In genomic region chr7:91168766-91169518, GRCh38 we compare ENCODE assay signal across 14 cellular contexts.
A peak's percentile ranks its signal among the peaks of the same experiment; 100 is the strongest.
DNase-seq lines count a peak whose midpoint lies in the region; FAIRE-seq and TF ChIP-seq lines count a peak whose summit lies in the region.
"Had no signal": no experiment of that assay in that cellular context is flagged by ENCODE, and none has a peak within 500 bp of the region (broad histone marks: within the 10 kb centered on the region; RNA-seq: fewer than 3 reads in every experiment).

No MANE protein-coding gene starts in this region.

- no peak overlapping the region for H3K9ac ChIP-seq in astrocyte (ENCODE audit: low read length)

- no peak overlapping the region for H2AFZ ChIP-seq in astrocyte (ENCODE audit: low read depth, low read length)

- no peaks in the 10 kb centered on the region for H3K36me3 ChIP-seq in cardiac muscle cell
- H3K36me3 ChIP-seq in left ventricle myocardium inferior = no peaks in the 10 kb centered on the region
- no peaks in the 10 kb centered on the region for H3K36me3 ChIP-seq in astrocyte (ENCODE audit: insufficient read depth, low read length)
- H3K36me3 ChIP-seq: heart left ventricle, vagina had no signal

- no peak for TF ChIP-seq CTCF in cardiac muscle cell (IDR thresholded peaks at IDR 0.05; ENCODE audit: low read depth, low read length)
- no peak for TF ChIP-seq CTCF in left ventricle myocardium inferior (IDR thresholded peaks at IDR 0.05; ENCODE audit: borderline replicate concordance)
- no peak for TF ChIP-seq CTCF in astrocyte (IDR thresholded peaks at IDR 0.05; ENCODE audit: insufficient read depth, low read depth, low read length)

- H3K27ac ChIP-seq in cardiac muscle cell = peak overlapping the region; percentile 55
- H3K27ac ChIP-seq in left ventricle myocardium inferior (replicated peaks) = no peak overlapping the region
- no peak overlapping the region for H3K27ac ChIP-seq in astrocyte (ENCODE audit: low read depth, low read length)
- H3K27ac ChIP-seq: heart left ventricle, vagina had no signal

- H3K4me3 Mint-ChIP-seq in astrocyte (ENCODE audit: unreplicated experiment) = no peak overlapping the region
- no peak overlapping the region for H3K4me3 Mint-ChIP-seq in activated naive CD4-positive, alpha-beta T cell treated with anti-CD3 and anti-CD28 coated beads for 36 hours
- H3K4me3 Mint-ChIP-seq: activated CD4-positive, alpha-beta T cell treated with anti-CD3 and anti-CD28 coated beads, Interleukin-2, amount 10 ng/mL, durations not matched to agents 7 days and 5 days; activated naive CD8-positive, alpha-beta T cell had no signal

- H3K9me3 Mint-ChIP-seq in astrocyte (ENCODE audit: unreplicated experiment) = no peaks in the 10 kb centered on the region
- H3K9me3 Mint-ChIP-seq in activated naive CD4-positive, alpha-beta T cell treated with anti-CD3 and anti-CD28 coated beads for 36 hours = no peaks in the 10 kb centered on the region
- H3K9me3 Mint-ChIP-seq: activated CD4-positive, alpha-beta T cell treated with anti-CD3 and anti-CD28 coated beads, Interleukin-2, amount 10 ng/mL, durations not matched to agents 7 days and 5 days had no signal

- FAIRE-seq in astrocyte (lab: Jason Lieb, UNC) (no peak), urothelium cell line (lab: Jason Lieb, UNC) (peak; percentile 55)

- intact Hi-C loops in left ventricle myocardium inferior (cut with micrococcal nuclease) = no loop called here
- intact Hi-C loops in activated naive CD4-positive, alpha-beta T cell treated with anti-CD3 and anti-CD28 coated beads for 36 hours (cut with micrococcal nuclease) = no loop called here

- H3K4me3 ChIP-seq in cardiac muscle cell (no peak overlapping the region), left ventricle myocardium inferior (no peak overlapping the region), astrocyte (ENCODE audit: insufficient read depth, low read depth, low read length) (no peak overlapping the region)
- H3K4me3 ChIP-seq: heart left ventricle, vagina had no signal

- peak overlapping the region; percentile 26 for H3K4me2 ChIP-seq in astrocyte (ENCODE audit: low read length)

- peak overlapping the region; percentile 41 for H3K27ac Mint-ChIP-seq in astrocyte (ENCODE audit: unreplicated experiment)
- no peak overlapping the region for H3K27ac Mint-ChIP-seq in activated naive CD4-positive, alpha-beta T cell treated with anti-CD3 and anti-CD28 coated beads for 36 hours
- H3K27ac Mint-ChIP-seq: activated CD4-positive, alpha-beta T cell treated with anti-CD3 and anti-CD28 coated beads, Interleukin-2, amount 10 ng/mL, durations not matched to agents 7 days and 5 days; activated naive CD8-positive, alpha-beta T cell had no signal

- no peaks in the 10 kb centered on the region for H3K36me3 Mint-ChIP-seq in astrocyte (ENCODE audit: low read depth, unreplicated experiment)
- H3K36me3 Mint-ChIP-seq in activated naive CD4-positive, alpha-beta T cell treated with anti-CD3 and anti-CD28 coated beads for 36 hours (ENCODE audit: low read depth) = no peaks in the 10 kb centered on the region
- H3K36me3 Mint-ChIP-seq: activated naive CD8-positive, alpha-beta T cell had no signal

- H3K4me1 ChIP-seq in cardiac muscle cell (ENCODE audit: low read depth) (peaks cover 16% of the 10 kb centered on the region), left ventricle myocardium inferior (peaks cover 4% of the 10 kb centered on the region), astrocyte (ENCODE audit: insufficient read depth, low read length) (peaks cover 30% of the 10 kb centered on the region)

- peaks cover 25% of the 10 kb centered on the region for H3K4me1 Mint-ChIP-seq in astrocyte (ENCODE audit: low read depth, unreplicated experiment)
- no peaks in the 10 kb centered on the region for H3K4me1 Mint-ChIP-seq in activated naive CD4-positive, alpha-beta T cell treated with anti-CD3 and anti-CD28 coated beads for 36 hours (ENCODE audit: low read depth)
- H3K4me1 Mint-ChIP-seq: activated CD4-positive, alpha-beta T cell treated with anti-CD3 and anti-CD28 coated beads, Interleukin-2, amount 10 ng/mL, durations not matched to agents 7 days and 5 days had no signal

- no peaks in the 10 kb centered on the region for H4K20me1 ChIP-seq in astrocyte (ENCODE audit: insufficient read depth, low read length)

- no peaks in the 10 kb centered on the region for H3K27me3 Mint-ChIP-seq in astrocyte (ENCODE audit: low read depth, unreplicated experiment)
- no peaks in the 10 kb centered on the region for H3K27me3 Mint-ChIP-seq in activated naive CD4-positive, alpha-beta T cell treated with anti-CD3 and anti-CD28 coated beads for 36 hours (ENCODE audit: low read depth)
- H3K27me3 Mint-ChIP-seq: activated CD4-positive, alpha-beta T cell treated with anti-CD3 and anti-CD28 coated beads, Interleukin-2, amount 10 ng/mL, durations not matched to agents 7 days and 5 days had no signal

- CTCF ChIA-PET in activated naive CD4-positive, alpha-beta T cell treated with anti-CD3 and anti-CD28 coated beads for 36 hours (lab: Charles Lee) = interaction anchor here (0.6 kb wide), 1 partner anchor 14 kb away, joined by 3 read pairs; no protein-coding TSS in a partner anchor

- no peaks in the 10 kb centered on the region for H3K9me3 ChIP-seq in cardiac muscle cell (ENCODE audit: low read depth)
- H3K9me3 ChIP-seq in left ventricle myocardium inferior (replicated peaks) = no peaks in the 10 kb centered on the region
- H3K9me3 ChIP-seq in astrocyte (ENCODE audit: insufficient read depth, low read depth, low read length) = no peaks in the 10 kb centered on the region
- H3K9me3 ChIP-seq: heart left ventricle, vagina had no signal

- DNase-seq in cardiac muscle cell (ENCODE audit: low read depth in 1 of 2, low spot score in 1 of 2) (peak in 1 of 2 donors; percentile 2), left ventricle myocardium inferior (no peak), astrocyte (ENCODE audit: low read depth) (peak; percentile 24), left kidney (ENCODE audit: low read depth, low spot score) (peak; percentile 76), urothelium cell line (ENCODE audit: low spot score) (no peak)
- no peak for DNase-seq in activated naive CD4-positive, alpha-beta T cell treated with anti-CD3 and anti-CD28 coated beads for 36 hours
- DNase-seq in NK-92 treated with Interleukin-12 subunit alpha and Interleukin-12 subunit beta, amount 100 ng/mL, for 24 hours (lab: John Stamatoyannopoulos, UW) = no peak
- DNase-seq in stimulated activated CD8-positive, alpha-beta memory T cell treated with anti-CD3 and anti-CD28 coated beads, Interleukin-4, amount 100 ng/mL, for 48 hours = no peak
- DNase-seq: activated CD4-positive, alpha-beta T cell treated with anti-CD3 and anti-CD28 coated beads, Interleukin-2, amount 10 ng/mL, durations not matched to agents 7 days and 5 days; heart left ventricle; NCI-H446 treated with DMSO at 0.1 percent for 48 hours; stimulated activated CD4-positive, alpha-beta T cell treated with anti-CD3 and anti-CD28 coated beads, Interleukin-12 subunit alpha, Interleukin-12 subunit beta, amount 100 ng/mL, for 4 hours had no signal

- H3K79me2 ChIP-seq in astrocyte (ENCODE audit: insufficient read depth, low read length) = no peaks in the 10 kb centered on the region

- no peaks in the 10 kb centered on the region for H3K27me3 ChIP-seq in cardiac muscle cell
- H3K27me3 ChIP-seq in left ventricle myocardium inferior (ENCODE audit: low read depth) = no peaks in the 10 kb centered on the region
- no peaks in the 10 kb centered on the region for H3K27me3 ChIP-seq in astrocyte (ENCODE audit: insufficient read depth, low read length)
- H3K27me3 ChIP-seq: heart left ventricle, vagina had no signal

Comparison
In these comparisons a context has a peak if more than half of its experiments do, and no peak if none do; other contexts are left out.
1. DNase-seq: peak in astrocyte (single experiment) and left kidney (single experiment); none in left ventricle myocardium inferior (single experiment), urothelium cell line (single experiment), activated naive CD4-positive, alpha-beta T cell treated with anti-CD3 and anti-CD28 coated beads for 36 hours (single experiment), NK-92 treated with Interleukin-12 subunit alpha and Interleukin-12 subunit beta, amount 100 ng/mL, for 24 hours (single experiment) and stimulated activated CD8-positive, alpha-beta memory T cell treated with anti-CD3 and anti-CD28 coated beads, Interleukin-4, amount 100 ng/mL, for 48 hours (single experiment).